8 cellular contexts compared by ENCODE assay signal in the genomic region with DNA sequence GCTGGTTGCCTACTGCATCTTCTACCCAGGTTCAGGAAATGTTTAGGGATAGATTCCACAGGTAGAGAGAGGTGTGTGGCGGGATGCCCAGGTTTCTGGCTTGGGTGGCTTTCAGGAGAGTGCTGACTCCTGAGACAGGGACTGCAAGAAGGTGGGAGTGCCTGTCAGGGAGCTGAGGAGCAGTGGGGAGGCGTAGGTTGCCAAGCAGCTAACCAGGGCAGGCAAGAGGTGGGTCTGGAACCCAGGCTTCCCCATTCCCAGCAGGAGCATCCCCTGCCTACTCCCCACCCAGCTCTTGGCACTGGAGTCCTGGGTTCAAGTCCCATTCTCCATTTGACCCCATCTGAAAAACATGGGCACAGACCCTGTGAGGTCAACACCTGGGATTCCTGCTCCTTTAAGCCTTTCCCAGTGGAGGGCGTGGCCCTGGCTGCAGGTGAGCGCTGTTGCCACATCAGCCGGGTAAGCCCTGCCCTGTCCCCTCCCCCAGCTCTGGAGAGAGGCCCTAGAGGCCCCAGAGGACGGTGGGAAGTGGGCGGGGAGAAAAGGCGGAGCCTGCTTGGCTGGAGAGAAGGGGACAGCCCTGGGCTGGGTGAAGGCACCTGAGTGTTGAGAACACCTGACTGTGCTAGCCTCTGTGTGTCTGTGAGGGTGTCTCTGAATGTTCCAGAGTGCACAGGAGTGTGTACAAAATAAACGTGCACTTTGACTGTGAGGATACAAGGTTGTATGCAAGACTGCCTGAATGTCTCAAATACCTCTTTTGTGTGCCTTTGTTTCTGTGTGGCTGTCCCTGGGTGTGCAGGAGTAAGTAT. TPM values are rescaled to one million over a fixed set of nuclear protein-coding genes. Genes with fewer than 3 reads are reported as not detected.
DNase-seq lines count a peak whose midpoint lies in the region; TF ChIP-seq lines count a peak whose summit lies in the region.

No MANE protein-coding gene starts in this region.

- H3K27ac Mint-ChIP-seq in type B pancreatic cell (peak overlapping the region; percentile 96), immature natural killer cell (no peak overlapping the region)

- H3K4me1 ChIP-seq in mammary epithelial cell (ENCODE audit: insufficient read depth, low read length) (peaks cover 20% of the 10 kb centered on the region), mesenchymal stem cell (ENCODE audit: control insufficient read depth, insufficient read depth, low read depth, low read length) (peaks cover 17% of the 10 kb centered on the region)

- peaks cover 10% of the 10 kb centered on the region for H3K4me1 Mint-ChIP-seq in type B pancreatic cell (ENCODE audit: unreplicated experiment)
- H3K4me1 Mint-ChIP-seq in immature natural killer cell = peaks cover 6% of the 10 kb centered on the region in 2 donors

- no peak overlapping the region for H3K18ac ChIP-seq in mesenchymal stem cell (ENCODE audit: low read depth in 1 of 2, low read length in 2 of 2)

- H3K27me3 ChIP-seq in mammary epithelial cell (ENCODE audit: insufficient read depth, low read length) (no peaks in the 10 kb centered on the region), mesenchymal stem cell (ENCODE audit: control insufficient read depth in 1 of 2, insufficient read depth in 1 of 2, low read length in 2 of 2) (no peaks in the 10 kb centered on the region)

- H3K9me3 ChIP-seq in mammary epithelial cell (replicated peaks; ENCODE audit: insufficient read depth, low read length) (no peaks in the 10 kb centered on the region), mesenchymal stem cell (ENCODE audit: control insufficient read depth, low read length) (no peaks in the 10 kb centered on the region)

- H3K27me3 Mint-ChIP-seq in type B pancreatic cell (no peaks in the 10 kb centered on the region), immature natural killer cell (ENCODE audit: low read depth in 3 of 3) (peaks cover under 1 to 2% (median 2%) of the 10 kb centered on the region in 3 donors)

- DNase-seq in NCI-H1694 treated with DMSO at 0.1 percent for 48 hours (lab: John Stamatoyannopoulos, UW) = peak; percentile 24
- no peak for DNase-seq in NCI-H1694 (lab: John Stamatoyannopoulos, UW)
- DNase-seq in NCI-H1048 (lab: John Stamatoyannopoulos, UW) = peak; percentile 93
- DNase-seq in SK-N-DZ (ENCODE audit: low spot score) = peak; percentile 54
- peak; percentile 94 for DNase-seq in mammary epithelial cell
- no peak for DNase-seq in mesenchymal stem cell
- DNase-seq in type B pancreatic cell (ENCODE audit: extremely low spot score, unreplicated experiment) = peak; percentile 87
- no peak for DNase-seq in immature natural killer cell

- CTCF ChIA-PET in mammary epithelial cell (lab: Charles Lee; ENCODE audit: low non-redundant PET) = no interaction called here

- H3K9ac ChIP-seq in mammary epithelial cell (ENCODE audit: insufficient read depth, low read length) (no peak overlapping the region), mesenchymal stem cell (ENCODE audit: low read length) (no peak overlapping the region)

- no TSS peak for BruUV-seq in mammary epithelial cell (replicated peaks; lab: Mats Ljungman, UMichigan)

- peak overlapping the region in 1 of 2 experiments; percentile 9 for H3K23ac ChIP-seq in mesenchymal stem cell (ENCODE audit: low read length in 2 of 2)

- TF ChIP-seq CTCF in mammary epithelial cell (conservative IDR thresholded peaks at IDR 0.05 in 1 of 2, IDR thresholded peaks at IDR 0.05 in 1 of 2; ENCODE audit: extremely low read depth in 1 of 2, insufficient read depth in 1 of 2, low read depth in 1 of 2, low read length in 2 of 2) (no peak), type B pancreatic cell (conservative IDR thresholded peaks at IDR 0.05) (no peak)

- no peaks in the 10 kb centered on the region for H3K79me2 ChIP-seq in mammary epithelial cell (ENCODE audit: insufficient read depth, low read length)

- H3K27ac ChIP-seq in mammary epithelial cell (ENCODE audit: insufficient read depth, low read depth, low read length) (peak overlapping the region; percentile 11), mesenchymal stem cell (ENCODE audit: low read length, poor library complexity, severe bottlenecking) (no peak overlapping the region)

- intact Hi-C loops in mammary epithelial cell (cut with micrococcal nuclease) = loop anchor here (1.0 to 2.0 kb wide), 3 partner anchors 26 to 57 kb away; no protein-coding TSS in a partner anchor

- H3K36me3 ChIP-seq in mammary epithelial cell (ENCODE audit: insufficient read depth, low read length) (no peaks in the 10 kb centered on the region), mesenchymal stem cell (ENCODE audit: control insufficient read depth in 1 of 2, insufficient read depth in 2 of 2, low read depth in 1 of 2, low read length in 2 of 2) (no peaks in the 10 kb centered on the region)

- H4K91ac ChIP-seq in mesenchymal stem cell (ENCODE audit: low read length) = peak overlapping the region; percentile 35

- H3K4ac ChIP-seq in mesenchymal stem cell (ENCODE audit: low read depth in 1 of 2, low read length in 2 of 2) = peak overlapping the region in 1 of 2 experiments; percentile 6

- H3K36me3 Mint-ChIP-seq in type B pancreatic cell (no peaks in the 10 kb centered on the region), immature natural killer cell (no peaks in the 10 kb centered on the region)

- no peak overlapping the region for H2BK15ac ChIP-seq in mesenchymal stem cell (ENCODE audit: low read depth, poor library complexity, severe bottlenecking)

- H2AFZ ChIP-seq in mammary epithelial cell (ENCODE audit: low read depth, low read length) (peak overlapping the region; percentile 66), mesenchymal stem cell (ENCODE audit: low read depth, low read length) (no peak overlapping the region)

- H2BK120ac ChIP-seq in mesenchymal stem cell (ENCODE audit: low read depth, low read length) = no peak overlapping the region

- dilution Hi-C loops in mammary epithelial cell (cut with HindIII; ENCODE audit: low sequenced_read_pairs) = loop anchor here (10.0 kb wide), 1 partner anchor 368 kb away; a partner anchor contains a TSS

- H3K4me2 ChIP-seq in mammary epithelial cell (ENCODE audit: insufficient read depth, low read depth, low read length) = peak overlapping the region; percentile 25
- H3K4me2 ChIP-seq in mesenchymal stem cell (ENCODE audit: low read length, poor library complexity, severe bottlenecking) = no peak overlapping the region

- H2BK5ac ChIP-seq in mesenchymal stem cell (ENCODE audit: low read depth, low read length, poor library complexity, severe bottlenecking) = no peak overlapping the region

- peak overlapping the region; percentile 17 to 29 for H2BK12ac ChIP-seq in mesenchymal stem cell (ENCODE audit: low read length in 2 of 2)

- H3K14ac ChIP-seq in mesenchymal stem cell (ENCODE audit: low read length in 2 of 2) = no peak overlapping the region

- no peak overlapping the region for H3K4me3 ChIP-seq in mammary epithelial cell (replicated peaks in 1 of 3; ENCODE audit: insufficient read depth in 1 of 3, low read depth in 2 of 3, low read length in 3 of 3)
- H3K4me3 ChIP-seq in mesenchymal stem cell (ENCODE audit: insufficient read depth in 1 of 2, low read depth in 1 of 2, low read length in 2 of 2) = no peak overlapping the region

- in situ Hi-C loops in mammary epithelial cell (cut with MboI; ENCODE audit: low sequenced_read_pairs in 2 of 2) = loop anchor here (5.0 kb wide), 2 partner anchors 41 to 51 kb away; no protein-coding TSS in a partner anchor

- peak overlapping the region; percentile 49 for H2AK5ac ChIP-seq in mesenchymal stem cell (ENCODE audit: low read length, severe bottlenecking)

- no peaks in the 10 kb centered on the region for H3K79me1 ChIP-seq in mesenchymal stem cell (replicated peaks; ENCODE audit: low read length, poor library complexity, severe bottlenecking)

- H3K9me3 Mint-ChIP-seq in type B pancreatic cell (no peaks in the 10 kb centered on the region), immature natural killer cell (peaks cover 0 to 1% (median 0%) of the 10 kb centered on the region in 6 donors)

- 10% methylated on average over 8 of the region's 9 CpGs for WGBS in mammary epithelial cell (ENCODE audit: low coverage, missing lambda C conversion rate)
- WGBS in mesenchymal stem cell = 29% methylated on average over 9 of the region's 9 CpGs

- H3K4me3 Mint-ChIP-seq in type B pancreatic cell (peak overlapping the region; percentile 62), immature natural killer cell (no peak overlapping the region)

- no peaks in the 10 kb centered on the region for H4K20me1 ChIP-seq in mammary epithelial cell (ENCODE audit: insufficient read depth, low read length)

- H4K8ac ChIP-seq in mesenchymal stem cell (ENCODE audit: low read length) = no peak overlapping the region

RNA-seq across cellular contexts. Expression of a gene that starts 13.9 kb away (rescaled TPM):
- 0.02 and 0.22 TPM in 2 replicates for polyA plus RNA-seq in SK-N-DZ (2014; cell fraction: cytosol; rRNA removed)
- polyA plus RNA-seq in SK-N-DZ (2014; cell fraction: nucleus; rRNA removed) = 0.05 TPM in 1 of 2 replicates, not detected in the other
- total RNA-seq in mammary epithelial cell (10 to 100 TPM in 1 of 2 donors, 1 to 10 TPM in 1; 9.2 to 60.0 TPM), type B pancreatic cell (ENCODE audit: low replicate concordance) (1.2 and 1.3 TPM in 2 replicates)
- polyA plus RNA-seq in mammary epithelial cell (7.6 TPM), immature natural killer cell (not detected)
- 7.9 TPM for polyA minus RNA-seq in mammary epithelial cell
- polyA plus RNA-seq in mesenchymal stem cell (2013, experiment 1 of 2) = 25.2 TPM
- 25.1 TPM for polyA plus RNA-seq in mesenchymal stem cell (2013, experiment 2 of 2)

Comparison
In these comparisons a context has a peak if more than half of its experiments do, and no peak if none do; other contexts are left out.
1. DNase-seq: peak in NCI-H1694 treated with DMSO at 0.1 percent for 48 hours (single experiment), NCI-H1048 (single experiment), SK-N-DZ (single experiment), mammary epithelial cell (single experiment) and type B pancreatic cell (single experiment); none in NCI-H1694 (single experiment), mesenchymal stem cell (single experiment) and immature natural killer cell (0 of 3).